In the genomic region with DNA sequence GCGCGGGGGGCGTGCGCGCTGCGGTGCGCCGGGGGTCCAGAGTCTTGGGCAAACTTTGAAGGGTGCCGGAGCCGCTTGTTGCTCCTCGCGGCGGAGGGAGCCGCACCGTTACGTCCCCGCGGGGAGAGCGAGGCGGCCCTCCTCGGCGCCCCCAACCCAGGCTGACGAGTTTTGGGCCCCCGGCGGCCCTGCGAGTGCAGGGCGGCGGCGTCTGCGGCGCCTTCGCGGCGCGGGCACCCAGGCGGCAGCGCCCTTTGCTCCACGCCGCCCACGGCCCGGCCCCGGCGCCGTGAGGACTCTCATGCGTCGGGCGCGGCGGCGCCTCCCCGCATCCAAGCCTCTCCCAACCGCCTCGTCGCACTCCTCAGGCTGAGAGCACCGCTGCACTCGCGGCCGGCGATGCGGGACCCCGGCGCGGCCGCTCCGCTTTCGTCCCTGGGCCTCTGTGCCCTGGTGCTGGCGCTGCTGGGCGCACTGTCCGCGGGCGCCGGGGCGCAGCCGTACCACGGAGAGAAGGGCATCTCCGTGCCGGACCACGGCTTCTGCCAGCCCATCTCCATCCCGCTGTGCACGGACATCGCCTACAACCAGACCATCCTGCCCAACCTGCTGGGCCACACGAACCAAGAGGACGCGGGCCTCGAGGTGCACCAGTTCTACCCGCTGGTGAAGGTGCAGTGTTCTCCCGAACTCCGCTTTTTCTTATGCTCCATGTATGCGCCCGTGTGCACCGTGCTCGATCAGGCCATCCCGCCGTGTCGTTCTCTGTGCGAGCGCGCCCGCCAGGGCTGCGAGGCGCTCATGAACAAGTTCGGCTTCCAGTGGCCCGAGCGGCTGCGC, we compare ENCODE assay signal across 1 cellular context.
TF ChIP-seq lines count a peak whose summit lies in the region.

No MANE protein-coding gene starts in this region.

TF ChIP-seq in K562, 482 proteins besides CTCF, POLR2A, EP300 and RAD21 (continued from another document):
- 0 out of 2 replicates have a peak, but pooled peaks have one; percentile 2 for TF ChIP-seq ZFX (CRISPR knock-in tag; IDR thresholded peaks at IDR 0.05)
- no peak for TF ChIP-seq HDAC8 (tag; IDR thresholded peaks at IDR 0.05)
- 0 out of 2 replicates have a peak, but pooled peaks have one; percentile 12 for TF ChIP-seq HNRNPL (IDR thresholded peaks at IDR 0.05; ENCODE audit: low read depth, low read length)
- no peak for TF ChIP-seq C11orf30 (IDR thresholded peaks at IDR 0.05; ENCODE audit: low read depth)
- TF ChIP-seq MED1 (CRISPR knock-in tag; IDR thresholded peaks at IDR 0.05; ENCODE audit: borderline replicate concordance), result no peak
- TF ChIP-seq RB1 (IDR thresholded peaks at IDR 0.05; ENCODE audit: low read depth), result 0 out of 2 replicates have a peak, but pooled peaks have one; percentile 2
- no peak for TF ChIP-seq FOXM1 (IDR thresholded peaks at IDR 0.05; ENCODE audit: low read depth)
- 0 out of 2 replicates have a peak, but pooled peaks have one; percentile 31 for TF ChIP-seq FOXM1 (CRISPR knock-in tag; IDR thresholded peaks at IDR 0.05; ENCODE audit: low read depth)
- no peak for TF ChIP-seq CEBPG (CRISPR knock-in tag; IDR thresholded peaks at IDR 0.05)
- TF ChIP-seq CEBPG (tag; conservative IDR thresholded peaks at IDR 0.05 in 1 of 2, IDR thresholded peaks at IDR 0.05 in 1 of 2), result no peak
- TF ChIP-seq, protein P1, sequence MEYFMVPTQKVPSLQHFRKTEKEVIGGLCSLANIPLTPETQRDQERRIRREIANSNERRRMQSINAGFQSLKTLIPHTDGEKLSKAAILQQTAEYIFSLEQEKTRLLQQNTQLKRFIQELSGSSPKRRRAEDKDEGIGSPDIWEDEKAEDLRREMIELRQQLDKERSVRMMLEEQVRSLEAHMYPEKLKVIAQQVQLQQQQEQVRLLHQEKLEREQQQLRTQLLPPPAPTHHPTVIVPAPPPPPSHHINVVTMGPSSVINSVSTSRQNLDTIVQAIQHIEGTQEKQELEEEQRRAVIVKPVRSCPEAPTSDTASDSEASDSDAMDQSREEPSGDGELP (CRISPR knock-in tag; IDR thresholded peaks at IDR 0.05; ENCODE audit: borderline replicate concordance), result no peak
- TF ChIP-seq SIN3B (IDR thresholded peaks at IDR 0.05; ENCODE audit: low read depth), result no peak
- TF ChIP-seq PHF8 (IDR thresholded peaks at IDR 0.05; ENCODE audit: borderline replicate concordance, low read length), result peak; percentile 4; the same call in 1 of the 2 replicates
- TF ChIP-seq TOE1 (IDR thresholded peaks at IDR 0.05; ENCODE audit: borderline replicate concordance), result no peak
- no peak for TF ChIP-seq TOE1 (CRISPR knock-in tag; IDR thresholded peaks at IDR 0.05; ENCODE audit: borderline replicate concordance, low read depth)
- no peak for TF ChIP-seq NFE2L1 (tag; IDR thresholded peaks at IDR 0.05; ENCODE audit: borderline replicate concordance, low read depth)
- TF ChIP-seq L3MBTL2 (IDR thresholded peaks at IDR 0.05), result peak; percentile 40
- TF ChIP-seq, protein P2, sequence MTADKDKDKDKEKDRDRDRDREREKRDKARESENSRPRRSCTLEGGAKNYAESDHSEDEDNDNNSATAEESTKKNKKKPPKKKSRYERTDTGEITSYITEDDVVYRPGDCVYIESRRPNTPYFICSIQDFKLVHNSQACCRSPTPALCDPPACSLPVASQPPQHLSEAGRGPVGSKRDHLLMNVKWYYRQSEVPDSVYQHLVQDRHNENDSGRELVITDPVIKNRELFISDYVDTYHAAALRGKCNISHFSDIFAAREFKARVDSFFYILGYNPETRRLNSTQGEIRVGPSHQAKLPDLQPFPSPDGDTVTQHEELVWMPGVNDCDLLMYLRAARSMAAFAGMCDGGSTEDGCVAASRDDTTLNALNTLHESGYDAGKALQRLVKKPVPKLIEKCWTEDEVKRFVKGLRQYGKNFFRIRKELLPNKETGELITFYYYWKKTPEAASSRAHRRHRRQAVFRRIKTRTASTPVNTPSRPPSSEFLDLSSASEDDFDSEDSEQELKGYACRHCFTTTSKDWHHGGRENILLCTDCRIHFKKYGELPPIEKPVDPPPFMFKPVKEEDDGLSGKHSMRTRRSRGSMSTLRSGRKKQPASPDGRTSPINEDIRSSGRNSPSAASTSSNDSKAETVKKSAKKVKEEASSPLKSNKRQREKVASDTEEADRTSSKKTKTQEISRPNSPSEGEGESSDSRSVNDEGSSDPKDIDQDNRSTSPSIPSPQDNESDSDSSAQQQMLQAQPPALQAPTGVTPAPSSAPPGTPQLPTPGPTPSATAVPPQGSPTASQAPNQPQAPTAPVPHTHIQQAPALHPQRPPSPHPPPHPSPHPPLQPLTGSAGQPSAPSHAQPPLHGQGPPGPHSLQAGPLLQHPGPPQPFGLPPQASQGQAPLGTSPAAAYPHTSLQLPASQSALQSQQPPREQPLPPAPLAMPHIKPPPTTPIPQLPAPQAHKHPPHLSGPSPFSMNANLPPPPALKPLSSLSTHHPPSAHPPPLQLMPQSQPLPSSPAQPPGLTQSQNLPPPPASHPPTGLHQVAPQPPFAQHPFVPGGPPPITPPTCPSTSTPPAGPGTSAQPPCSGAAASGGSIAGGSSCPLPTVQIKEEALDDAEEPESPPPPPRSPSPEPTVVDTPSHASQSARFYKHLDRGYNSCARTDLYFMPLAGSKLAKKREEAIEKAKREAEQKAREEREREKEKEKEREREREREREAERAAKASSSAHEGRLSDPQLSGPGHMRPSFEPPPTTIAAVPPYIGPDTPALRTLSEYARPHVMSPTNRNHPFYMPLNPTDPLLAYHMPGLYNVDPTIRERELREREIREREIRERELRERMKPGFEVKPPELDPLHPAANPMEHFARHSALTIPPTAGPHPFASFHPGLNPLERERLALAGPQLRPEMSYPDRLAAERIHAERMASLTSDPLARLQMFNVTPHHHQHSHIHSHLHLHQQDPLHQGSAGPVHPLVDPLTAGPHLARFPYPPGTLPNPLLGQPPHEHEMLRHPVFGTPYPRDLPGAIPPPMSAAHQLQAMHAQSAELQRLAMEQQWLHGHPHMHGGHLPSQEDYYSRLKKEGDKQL (CRISPR knock-in tag; IDR thresholded peaks at IDR 0.05; ENCODE audit: borderline replicate concordance), result no peak
- TF ChIP-seq, protein P3, sequence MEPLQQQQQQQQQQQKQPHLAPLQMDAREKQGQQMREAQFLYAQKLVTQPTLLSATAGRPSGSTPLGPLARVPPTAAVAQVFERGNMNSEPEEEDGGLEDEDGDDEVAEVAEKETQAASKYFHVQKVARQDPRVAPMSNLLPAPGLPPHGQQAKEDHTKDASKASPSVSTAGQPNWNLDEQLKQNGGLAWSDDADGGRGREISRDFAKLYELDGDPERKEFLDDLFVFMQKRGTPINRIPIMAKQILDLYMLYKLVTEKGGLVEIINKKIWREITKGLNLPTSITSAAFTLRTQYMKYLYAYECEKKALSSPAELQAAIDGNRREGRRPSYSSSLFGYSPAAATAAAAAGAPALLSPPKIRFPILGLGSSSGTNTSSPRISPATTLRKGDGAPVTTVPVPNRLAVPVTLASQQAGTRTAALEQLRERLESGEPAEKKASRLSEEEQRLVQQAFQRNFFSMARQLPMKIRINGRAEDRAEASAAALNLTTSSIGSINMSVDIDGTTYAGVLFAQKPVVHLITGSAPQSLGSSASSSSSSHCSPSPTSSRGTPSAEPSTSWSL (CRISPR knock-in tag; IDR thresholded peaks at IDR 0.05; ENCODE audit: borderline replicate concordance), result no peak
- no peak for TF ChIP-seq NFXL1 (CRISPR knock-in tag; IDR thresholded peaks at IDR 0.05)
- no peak for TF ChIP-seq RNF2 (IDR thresholded peaks at IDR 0.05)
- TF ChIP-seq ZNF57 (CRISPR knock-in tag; IDR thresholded peaks at IDR 0.05), result no peak
- no peak for TF ChIP-seq TBP (optimal IDR thresholded peaks at IDR 0.05; ENCODE audit: low read depth, low read length)
